ENCODE assay signal across 8 cellular contexts in the genomic region with DNA sequence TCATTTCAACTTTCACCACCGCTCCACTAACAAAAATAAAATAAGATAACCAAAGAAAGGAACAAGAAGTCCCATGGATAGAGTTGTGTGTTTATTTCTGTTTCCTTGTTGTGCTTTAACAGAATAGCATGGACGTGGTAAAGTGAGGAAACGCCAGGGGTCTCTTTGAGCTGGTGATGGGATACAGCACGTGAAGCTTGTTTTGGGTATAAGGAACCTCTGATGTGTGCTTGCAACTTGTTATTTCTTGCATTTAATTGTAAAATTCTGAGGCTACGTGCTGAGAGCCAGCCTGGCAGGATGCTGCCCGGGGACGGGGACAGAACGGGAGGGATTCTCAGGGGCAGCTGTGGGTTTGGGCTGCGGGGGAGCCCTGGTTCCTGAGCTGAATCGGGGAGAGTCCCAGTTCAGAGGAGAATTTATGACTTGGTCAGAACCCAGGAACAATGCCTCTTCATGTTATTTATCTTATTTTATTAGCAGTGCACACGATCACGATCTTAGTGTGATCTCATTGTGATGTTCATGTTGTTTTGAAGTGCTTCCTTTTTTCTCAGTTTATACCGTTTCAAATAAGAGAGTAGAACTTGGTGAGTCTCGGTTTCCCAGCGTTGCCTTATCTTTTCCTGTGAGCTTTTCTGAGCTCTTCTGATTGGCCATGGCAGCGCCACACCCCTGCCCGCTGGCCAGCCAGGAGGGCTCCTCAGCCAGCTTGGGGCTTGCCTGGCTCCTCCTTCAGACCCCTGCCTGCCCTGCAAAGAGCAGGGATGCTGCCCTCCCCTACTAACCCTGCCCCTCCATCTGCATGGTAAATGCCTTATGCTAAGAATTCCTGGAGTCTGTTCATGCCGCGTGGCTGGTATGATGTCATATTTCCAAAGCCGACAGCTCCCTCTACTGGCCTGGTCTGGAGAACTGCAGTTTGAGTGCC.
DNase-seq lines count a peak whose midpoint lies in the region; ATAC-seq and TF ChIP-seq lines count a peak whose summit lies in the region.

No MANE protein-coding gene starts in this region.

- peak overlapping the region; percentile 45 for H3K4me3 ChIP-seq in fibroblast of the aortic adventitia (ENCODE audit: low read depth, low read length)

- peaks cover 11% of the 10 kb centered on the region for H3K4me1 Mint-ChIP-seq in nephron

- POLR2A ChIA-PET in RWPE1 (lab: Yijun Ruan, JAX; ENCODE audit: low non-redundant PET) = no interaction called here

- H3K27ac Mint-ChIP-seq in nephron = peak overlapping the region in 2 of 3 experiments; percentile 1 to 16

- TF ChIP-seq CTCF in RWPE1 (conservative IDR thresholded peaks at IDR 0.05; ENCODE audit: low read depth) (peak; percentile 93), fibroblast of the aortic adventitia (IDR thresholded peaks at IDR 0.05; ENCODE audit: insufficient read depth, low read length) (peak; percentile 85), nephron (IDR thresholded peaks at IDR 0.05; ENCODE audit: unreplicated experiment in 3 of 3) (peak; percentile 93 to 96 (median 94))

- peak overlapping the region; percentile 73 for H3K27ac ChIP-seq in RWPE1

- peak; percentile 79 for ATAC-seq in stimulated activated naive CD8-positive, alpha-beta T cell treated with anti-CD3 and anti-CD28 coated beads, Interleukin-15, Interleukin-2, amounts not matched to agents 100 U/mL and 50 U/mL, for 24 hours

- H3K36me3 Mint-ChIP-seq in nephron (ENCODE audit: low read depth) = no peaks in the 10 kb centered on the region

- peaks cover 11% of the 10 kb centered on the region for H3K27me3 Mint-ChIP-seq in nephron (ENCODE audit: low read depth)

- CTCF ChIA-PET in RWPE1 (lab: Yijun Ruan, JAX) = interaction anchor here (0.6 to 3.3 kb wide), 17 partner anchors 26 to 781 kb away, joined by 3 to 55 read pairs (median 4); a partner anchor contains a TSS

- no peaks in the 10 kb centered on the region for H3K9me3 Mint-ChIP-seq in nephron

- H3K4me3 Mint-ChIP-seq in nephron = peak overlapping the region; percentile 75 to 82 (median 76)

- DNase-seq in ELR (ENCODE audit: low read depth) (peak; percentile 97), GOT3 (lab: John Stamatoyannopoulos, UW) (peak; percentile 73), LHCN-M2 (ENCODE audit: low read depth) (peak; percentile 97), RWPE1 (ENCODE audit: low spot score) (peak; percentile 92), fibroblast of the aortic adventitia (ENCODE audit: low read depth) (peak; percentile 99)
- DNase-seq in activated T-helper 9 cell treated with anti-CD3 and anti-CD28 coated beads, Interleukin-2, amount 50 U/mL, for 16 hours (ENCODE audit: low read depth) = peak; percentile 65
- peak; percentile 82 for DNase-seq in stimulated activated naive CD8-positive, alpha-beta T cell treated with anti-CD3 and anti-CD28 coated beads, Interleukin-15, Interleukin-2, amounts not matched to agents 100 U/mL and 50 U/mL, for 24 hours

Comparison
In these comparisons a context has a peak if more than half of its experiments do, and no peak if none do; other contexts are left out.
1. Peak in every context shown above with its lines: DNase-seq, ATAC-seq, H3K4me3 ChIP-seq and H3K27ac ChIP-seq.